18 cellular contexts compared by ENCODE assay signal in the genomic region with DNA sequence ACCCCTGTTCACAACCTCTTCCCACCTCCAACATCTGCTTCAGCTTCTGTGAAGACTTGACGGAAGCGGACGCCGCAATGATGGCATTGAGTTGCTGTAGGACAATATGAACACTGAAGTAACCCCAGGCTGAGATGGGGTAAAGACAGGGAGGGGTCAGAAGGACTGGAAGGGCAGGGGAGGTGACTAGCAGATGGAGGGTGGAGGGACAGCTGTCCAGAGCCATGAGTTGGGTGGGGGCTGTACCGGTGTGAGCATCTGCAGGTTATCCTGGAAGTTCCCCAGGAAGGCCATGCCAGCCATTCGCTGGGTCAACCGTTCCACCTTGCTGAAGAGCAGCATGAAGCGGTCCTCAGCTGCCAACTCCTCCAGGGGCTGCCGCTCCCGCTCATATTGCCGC. TPM values are rescaled to one million over a fixed set of nuclear protein-coding genes. Genes with fewer than 3 reads are reported as not detected.
A peak's percentile ranks its signal among the peaks of the same experiment; 100 is the strongest.
DNase-seq lines count a peak whose midpoint lies in the region; ATAC-seq and TF ChIP-seq lines count a peak whose summit lies in the region.
"Had no signal": no experiment of that assay in that cellular context is flagged by ENCODE, and none has a peak within 500 bp of the region (broad histone marks: within the 10 kb centered on the region; RNA-seq: fewer than 3 reads in every experiment).

No MANE protein-coding gene starts in this region.

- CTCF ChIA-PET in activated CD8-positive, alpha-beta memory T cell treated with anti-CD3 and anti-CD28 coated beads, Interleukin-2, amount 10 ng/mL, durations not matched to agents 7 days and 5 days (lab: Charles Lee): interaction anchor here (1.8 to 4.2 kb wide), 4 partner anchors 12 to 58 kb away, joined by 8 to 44 read pairs (median 14); partner anchors contain the start of gene FMNL3

- WGBS in neuronal stem cell (ENCODE audit: extremely low coverage in 2 of 2, insufficient read length in 2 of 2, insufficient replicate concordance in 1 of 2), 2 donors: no CpG with 5 or more reads among the region's 11 CpGs

- H3K27ac Mint-ChIP-seq in activated CD8-positive, alpha-beta memory T cell treated with anti-CD3 and anti-CD28 coated beads, Interleukin-2, amount 10 ng/mL, durations not matched to agents 7 days and 5 days: peak overlapping the region; percentile 51
- peak overlapping the region; percentile 90 for H3K27ac Mint-ChIP-seq in T-helper 17 cell
- H3K27ac Mint-ChIP-seq in effector memory CD8-positive, alpha-beta T cell: peak overlapping the region; percentile 4 to 82
- H3K27ac Mint-ChIP-seq: activated T-helper 1 cell treated with anti-CD3 and anti-CD28 coated beads, Interleukin-12 subunit alpha, Interleukin-12 subunit beta, Interleukin-2, Interleukin-4 antibody, amounts not matched to agents 30 ng/mL and 10 ng/mL and 1 ng/mL, durations not matched to agents 14 hours and 24 hours and 36 hours; GM23338 had no signal

- H3K4me3 ChIP-seq in neuronal stem cell (ENCODE audit: low read length in 2 of 2) (no peak overlapping the region), MM.1S (ENCODE audit: low read length) (no peak overlapping the region)
- H3K4me3 ChIP-seq: GM12878, GM23338 had no signal

- H3K79me1 ChIP-seq in neuronal stem cell (ENCODE audit: low read depth, low read length): peaks cover 2% of the 10 kb centered on the region

- H3K18ac ChIP-seq in neuronal stem cell (ENCODE audit: low read length): no peak overlapping the region

- H3K4me2 ChIP-seq in neuronal stem cell (ENCODE audit: insufficient read depth, low read length, poor library complexity, severe bottlenecking) (no peak overlapping the region), MM.1S (ENCODE audit: low read depth, low read length) (no peak overlapping the region)
- H3K4me2 ChIP-seq: GM23338 had no signal

- no peaks in the 10 kb centered on the region for H3K79me2 ChIP-seq in MM.1S (ENCODE audit: low read length)

- H2BK12ac ChIP-seq in neuronal stem cell (ENCODE audit: low read length): no peak overlapping the region

- H3K27ac ChIP-seq in neuronal stem cell (replicated peaks; ENCODE audit: low read length) (no peak overlapping the region), MM.1S (ENCODE audit: low read length) (no peak overlapping the region)
- H3K27ac ChIP-seq: C4-2B had no signal

- no peak overlapping the region for H2AK5ac ChIP-seq in neuronal stem cell (ENCODE audit: low read depth, low read length)

- DNase-seq in activated CD8-positive, alpha-beta memory T cell treated with anti-CD3 and anti-CD28 coated beads, Interleukin-2, amount 10 ng/mL, durations not matched to agents 7 days and 5 days: no peak
- DNase-seq in activated CD8-positive, alpha-beta memory T cell treated with anti-CD3 and anti-CD28 coated beads, Interleukin-2, amount 50 U/mL, for 48 hours: no peak
- no peak for DNase-seq in T-helper 17 cell
- no peak for DNase-seq in effector memory CD8-positive, alpha-beta T cell
- no peak for DNase-seq in neuronal stem cell (ENCODE audit: low spot score)
- DNase-seq in SKM-1 treated with dmso at 0.1 percent for 144 hours (lab: John Stamatoyannopoulos, UW; ENCODE audit: unreplicated experiment): no peak
- DNase-seq in MM.1S: no peak
- no peak for DNase-seq in midbrain (lab: John Stamatoyannopoulos, UW)
- DNase-seq: mammary epithelial cell; NCI-H1105 treated with DMSO at 0.1 percent for 48 hours; NCI-H2107; NCI-H526; stimulated activated CD4-positive, alpha-beta T cell treated with anti-CD3 and anti-CD28 coated beads, Interleukin-12 subunit alpha, Interleukin-12 subunit beta, amount 100 ng/mL, for 4 hours; stimulated activated CD8-positive, alpha-beta memory T cell treated with anti-CD3 and anti-CD28 coated beads, Interleukin-4, amount 100 ng/mL, for 48 hours had no signal

- peaks cover 14% of the 10 kb centered on the region for H3K4me1 Mint-ChIP-seq in activated CD8-positive, alpha-beta memory T cell treated with anti-CD3 and anti-CD28 coated beads, Interleukin-2, amount 10 ng/mL, durations not matched to agents 7 days and 5 days
- peaks cover 15% of the 10 kb centered on the region for H3K4me1 Mint-ChIP-seq in T-helper 17 cell
- peaks cover 20 to 25% of the 10 kb centered on the region in 2 donors for H3K4me1 Mint-ChIP-seq in effector memory CD8-positive, alpha-beta T cell (ENCODE audit: low read depth in 2 of 2)

- no peak for ATAC-seq in activated CD8-positive, alpha-beta memory T cell treated with anti-CD3 and anti-CD28 coated beads, Interleukin-2, amount 10 ng/mL, durations not matched to agents 7 days and 5 days
- ATAC-seq in T-helper 17 cell: no peak
- ATAC-seq in effector memory CD8-positive, alpha-beta T cell (replicated peaks): no peak
- ATAC-seq: GM12878, GM23338 had no signal

- H2BK120ac ChIP-seq in neuronal stem cell (ENCODE audit: low read depth, low read length): no peak overlapping the region

- peaks cover 5% of the 10 kb centered on the region for H3K36me3 Mint-ChIP-seq in activated CD8-positive, alpha-beta memory T cell treated with anti-CD3 and anti-CD28 coated beads, Interleukin-2, amount 10 ng/mL, durations not matched to agents 7 days and 5 days
- H3K36me3 Mint-ChIP-seq in T-helper 17 cell (ENCODE audit: low read depth): peaks cover 11% of the 10 kb centered on the region
- peaks cover 18% of the 10 kb centered on the region for H3K36me3 Mint-ChIP-seq in effector memory CD8-positive, alpha-beta T cell (ENCODE audit: insufficient read depth)

- H3K9me3 ChIP-seq in T-helper 17 cell (ENCODE audit: control insufficient read depth, low read length, poor library complexity, severe bottlenecking): no peaks in the 10 kb centered on the region
- H3K9me3 ChIP-seq in neuronal stem cell (replicated peaks in 1 of 2; ENCODE audit: control insufficient read depth in 2 of 2, insufficient read depth in 1 of 2, low read depth in 1 of 2, low read length in 2 of 2): peaks cover 0 to 2% of the 10 kb centered on the region in 2 donors
- H3K9me3 ChIP-seq in MM.1S (replicated peaks; ENCODE audit: insufficient read depth, low read length): no peaks in the 10 kb centered on the region

- H3K36me3 ChIP-seq in neuronal stem cell (replicated peaks in 1 of 2; ENCODE audit: control insufficient read depth in 2 of 2, insufficient read depth in 2 of 2, low read length in 2 of 2): peaks cover 55 to 99% of the 10 kb centered on the region in 2 donors
- no peaks in the 10 kb centered on the region for H3K36me3 ChIP-seq in MM.1S (replicated peaks; ENCODE audit: insufficient read depth, low read length)

- H3K9ac ChIP-seq in neuronal stem cell (ENCODE audit: low read depth, low read length, poor library complexity) (no peak overlapping the region), MM.1S (ENCODE audit: low read length) (no peak overlapping the region)

- no peak overlapping the region for H2BK15ac ChIP-seq in neuronal stem cell (ENCODE audit: low read length)

- no peaks in the 10 kb centered on the region for H3K27me3 ChIP-seq in neuronal stem cell (ENCODE audit: control insufficient read depth in 3 of 3, insufficient read depth in 3 of 3, low read depth in 1 of 3, low read length in 3 of 3)
- H3K27me3 ChIP-seq in MM.1S (replicated peaks; ENCODE audit: insufficient read depth, low read length): no peaks in the 10 kb centered on the region

- H3F3A ChIP-seq in MM.1S (ENCODE audit: insufficient read depth, low read length): peaks cover 9% of the 10 kb centered on the region

- H4K8ac ChIP-seq in neuronal stem cell (ENCODE audit: low read depth, low read length): no peak overlapping the region

- no peaks in the 10 kb centered on the region for H3K9me2 ChIP-seq in MM.1S (replicated peaks; ENCODE audit: insufficient read depth, low read length)

- H3K23ac ChIP-seq in neuronal stem cell (ENCODE audit: low read depth, low read length, poor library complexity): peak overlapping the region; percentile 17

- no peak overlapping the region for H2BK5ac ChIP-seq in neuronal stem cell (ENCODE audit: low read length)

- no peak for TF ChIP-seq CTCF in MM.1S (IDR thresholded peaks at IDR 0.05; ENCODE audit: low read length)

- peaks cover 3 to 8% of the 10 kb centered on the region in 2 donors for H3K4me1 ChIP-seq in neuronal stem cell (ENCODE audit: control insufficient read depth in 2 of 2, insufficient read depth in 1 of 2, low read depth in 1 of 2, low read length in 2 of 2)
- H3K4me1 ChIP-seq in MM.1S (ENCODE audit: low read length): peaks cover 19% of the 10 kb centered on the region

- H4K91ac ChIP-seq in neuronal stem cell (ENCODE audit: low read depth, low read length, poor library complexity): no peak overlapping the region

- H3K4ac ChIP-seq in neuronal stem cell (ENCODE audit: low read length): no peak overlapping the region

- peak overlapping the region; percentile 41 for H3K14ac ChIP-seq in neuronal stem cell (ENCODE audit: low read length)

- H4K20me1 ChIP-seq in MM.1S (ENCODE audit: insufficient read depth, low read length): no peaks in the 10 kb centered on the region

- no peak overlapping the region for H3K4me3 Mint-ChIP-seq in activated CD8-positive, alpha-beta memory T cell treated with anti-CD3 and anti-CD28 coated beads, Interleukin-2, amount 10 ng/mL, durations not matched to agents 7 days and 5 days
- H3K4me3 Mint-ChIP-seq in T-helper 17 cell: no peak overlapping the region
- no peak overlapping the region for H3K4me3 Mint-ChIP-seq in effector memory CD8-positive, alpha-beta T cell
- H3K4me3 Mint-ChIP-seq: activated T-helper 1 cell treated with anti-CD3 and anti-CD28 coated beads, Interleukin-12 subunit alpha, Interleukin-12 subunit beta, Interleukin-2, Interleukin-4 antibody, amounts not matched to agents 30 ng/mL and 10 ng/mL and 1 ng/mL, durations not matched to agents 14 hours and 24 hours and 36 hours; GM23338 had no signal

- H3K27me3 Mint-ChIP-seq in activated CD8-positive, alpha-beta memory T cell treated with anti-CD3 and anti-CD28 coated beads, Interleukin-2, amount 10 ng/mL, durations not matched to agents 7 days and 5 days: no peaks in the 10 kb centered on the region
- no peaks in the 10 kb centered on the region for H3K27me3 Mint-ChIP-seq in T-helper 17 cell
- no peaks in the 10 kb centered on the region for H3K27me3 Mint-ChIP-seq in effector memory CD8-positive, alpha-beta T cell

- H3K9me3 Mint-ChIP-seq in activated CD8-positive, alpha-beta memory T cell treated with anti-CD3 and anti-CD28 coated beads, Interleukin-2, amount 10 ng/mL, durations not matched to agents 7 days and 5 days (ENCODE audit: low read depth): no peaks in the 10 kb centered on the region
- H3K9me3 Mint-ChIP-seq in effector memory CD8-positive, alpha-beta T cell: no peaks in the 10 kb centered on the region
- H3K9me3 Mint-ChIP-seq: activated T-helper 1 cell treated with anti-CD3 and anti-CD28 coated beads, Interleukin-12 subunit alpha, Interleukin-12 subunit beta, Interleukin-2, Interleukin-4 antibody, amounts not matched to agents 30 ng/mL and 10 ng/mL and 1 ng/mL, durations not matched to agents 14 hours and 24 hours and 36 hours; GM23338 had no signal

- no peak overlapping the region for H2AFZ ChIP-seq in neuronal stem cell (ENCODE audit: low read length)
- no peak overlapping the region for H2AFZ ChIP-seq in MM.1S (ENCODE audit: low read length)
- H2AFZ ChIP-seq: GM23338 had no signal

RNA-seq across cellular contexts. Expression of gene PRPF40B, which starts 26.1 kb away (rescaled TPM):
- 10 to 100 TPM in 1 of 2 experiments, 1 to 10 TPM in 1; 7.8 to 15.2 TPM for total RNA-seq in activated CD8-positive, alpha-beta memory T cell treated with anti-CD3 and anti-CD28 coated beads, Interleukin-2, amount 10 ng/mL, durations not matched to agents 7 days and 5 days
- 1 to 10 TPM; 5.6 to 7.1 TPM for total RNA-seq in T-helper 17 cell
- 20.1 TPM for polyA plus RNA-seq in neuronal stem cell (2013, experiment 1 of 2)
- 20.2 TPM for polyA plus RNA-seq in neuronal stem cell (2013, experiment 2 of 2)

RNA-seq across cellular contexts. Expression of gene FAM186B, which starts 44.0 kb away (rescaled TPM):
- total RNA-seq in activated CD8-positive, alpha-beta memory T cell treated with anti-CD3 and anti-CD28 coated beads, Interleukin-2, amount 10 ng/mL, durations not matched to agents 7 days and 5 days: not detected
- total RNA-seq in T-helper 17 cell: under 1 TPM; 0.37 to 0.39 TPM
- 0.18 TPM for polyA plus RNA-seq in neuronal stem cell (2013, experiment 1 of 2)
- 0.14 TPM for polyA plus RNA-seq in neuronal stem cell (2013, experiment 2 of 2)

RNA-seq across cellular contexts. Expression of gene FMNL3, which starts 57.8 kb away (rescaled TPM):
- 10 to 100 TPM; 44.2 to 50.5 TPM for total RNA-seq in activated CD8-positive, alpha-beta memory T cell treated with anti-CD3 and anti-CD28 coated beads, Interleukin-2, amount 10 ng/mL, durations not matched to agents 7 days and 5 days
- total RNA-seq in T-helper 17 cell: 10 to 100 TPM; 17.0 to 19.7 TPM
- 8.2 TPM for polyA plus RNA-seq in neuronal stem cell (2013, experiment 1 of 2)
- polyA plus RNA-seq in neuronal stem cell (2013, experiment 2 of 2): 8.1 TPM
